Comparison of ENCODE assay signal across 34 cellular contexts in genomic region chr5:165809914-165810313, GRCh38.
"Had no signal": no experiment of that assay in that cellular context is flagged by ENCODE, and none has a peak within 500 bp of the region (broad histone marks: within the 10 kb centered on the region; RNA-seq: fewer than 3 reads in every experiment).

No MANE protein-coding gene starts in this region.

- H3K9me3 ChIP-seq: MG63 had no signal

- H3K36me3 ChIP-seq: MG63 had no signal

- H3K4me2 ChIP-seq: KMS-11 had no signal

- H3K27ac ChIP-seq: KMS-11 had no signal

- H3K9ac ChIP-seq: KMS-11 had no signal

- H3K4me3 ChIP-seq: MG63 had no signal

- H3K27me3 ChIP-seq: MG63 had no signal

- DNase-seq: Karpas-422, Kasumi-1, MG63, MM.1S, MV-4-11, NCI-H1048, NCI-H1092, NCI-H1092 treated with DMSO at 0.1 percent for 48 hours, NCI-H1105, NCI-H1105 treated with DMSO at 0.1 percent for 48 hours, NCI-H1417, NCI-H1417 treated with DMSO at 0.1 percent for 48 hours, NCI-H1436, NCI-H1436 treated with DMSO at 0.1 percent for 48 hours, NCI-H146, NCI-H1694, NCI-H1694 treated with DMSO at 0.1 percent for 48 hours, NCI-H187, NCI-H187 treated with DMSO at 0.1 percent for 48 hours, NCI-H1930, NCI-H2029, NCI-H2029 treated with DMSO at 0.1 percent for 48 hours, NCI-H2081, NCI-H2081 treated with DMSO at 0.1 percent for 48 hours, NCI-H2107, NCI-H2171, NCI-H2171 treated with DMSO at 0.1 percent for 48 hours, NCI-H2227 treated with DMSO at 0.1 percent for 48 hours, NCI-H226, NCI-H345, NCI-H446, NCI-H446 treated with DMSO at 0.1 percent for 48 hours, NCI-H510A had no signal
